In the genomic region with DNA sequence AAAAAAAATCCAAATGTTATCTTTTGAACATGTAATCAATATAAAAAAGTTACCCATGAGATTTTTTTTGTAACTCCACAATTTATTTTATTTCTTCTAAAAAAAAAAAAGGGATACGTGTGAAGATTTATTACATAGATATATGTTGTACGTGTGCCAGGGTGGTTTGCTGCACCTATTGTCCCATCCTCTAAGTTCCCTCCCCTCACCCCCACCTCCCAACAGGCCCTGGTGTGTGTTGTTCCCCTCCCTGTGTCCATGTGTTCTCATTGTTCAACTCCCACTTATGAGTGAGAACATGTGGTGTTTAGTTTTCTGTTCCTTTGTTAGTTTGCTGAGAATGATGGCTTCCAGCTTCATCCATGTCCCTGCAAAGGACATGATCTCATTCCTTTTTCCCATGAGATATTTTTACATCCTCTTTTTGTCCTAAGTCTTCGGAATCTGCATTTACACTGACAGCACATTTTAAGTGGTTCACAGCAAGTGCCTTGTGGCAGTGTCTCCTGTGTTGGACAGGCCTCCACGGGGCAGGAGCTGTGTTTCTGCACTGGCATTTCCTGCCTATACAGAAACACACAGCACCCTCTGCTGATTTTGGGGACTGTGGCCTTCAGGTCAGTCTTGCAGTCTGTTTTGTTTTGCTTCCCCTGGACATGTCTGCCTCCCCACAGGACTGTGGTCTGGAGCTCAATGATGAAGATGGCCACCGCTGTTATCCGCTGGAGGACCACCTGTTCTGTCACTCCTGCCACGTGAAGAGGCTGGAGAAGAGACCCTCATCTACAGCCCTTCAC, we compare ENCODE assay signal across 9 cellular contexts. TPM values are rescaled to one million over a fixed set of nuclear protein-coding genes. Genes with fewer than 3 reads are reported as not detected.
DNase-seq lines count a peak whose midpoint lies in the region; ATAC-seq and TF ChIP-seq lines count a peak whose summit lies in the region.
"Had no signal": no experiment of that assay in that cellular context is flagged by ENCODE, and none has a peak within 500 bp of the region (broad histone marks: within the 10 kb centered on the region; RNA-seq: fewer than 3 reads in every experiment).

No MANE protein-coding gene starts in this region.

- H3K79me2 ChIP-seq in GM23248 (ENCODE audit: insufficient read depth), result no peaks in the 10 kb centered on the region

- H3K27ac ChIP-seq in GM23248 (peak overlapping the region; percentile 29; the same call in 1 of the 2 replicates), heart right ventricle (peak overlapping the region; percentile 53 to 88 (median 78)), gastrocnemius medialis (peak overlapping the region; percentile 94 to 95 (median 94))

- POLR2A ChIA-PET in activated CD4-positive, alpha-beta memory T cell treated with anti-CD3 and anti-CD28 coated beads for 36 hours (lab: Charles Lee), result interaction anchor here (0.6 to 1.0 kb wide), 3 partner anchors 12 to 171 kb away, joined by 3 to 4 read pairs (median 3); partner anchors contain the start of gene SACM1L

- TF ChIP-seq CTCF in heart right ventricle (IDR thresholded peaks at IDR 0.05) (no peak), gastrocnemius medialis (IDR thresholded peaks at IDR 0.05 in 4 of 5, conservative IDR thresholded peaks at IDR 0.05 in 1 of 5) (no peak), GM20000 (IDR thresholded peaks at IDR 0.05; ENCODE audit: extremely low read depth, missing control alignments) (no peak)

- H3K4me1 Mint-ChIP-seq in activated CD4-positive, alpha-beta memory T cell treated with anti-CD3 and anti-CD28 coated beads for 36 hours (ENCODE audit: low read depth), result peaks cover 23% of the 10 kb centered on the region

- CTCF ChIA-PET in activated CD4-positive, alpha-beta memory T cell treated with anti-CD3 and anti-CD28 coated beads for 36 hours (lab: Charles Lee), result interaction anchor here (1.1 to 1.3 kb wide), 2 partner anchors 16 to 17 kb away, joined by 4 to 5 read pairs; no protein-coding TSS in a partner anchor

- ATAC-seq in heart right ventricle (peak; percentile 11 to 63 (median 50)), gastrocnemius medialis (peak in 1 of 2 donors; percentile 31), HG03520 (IDR thresholded peaks at IDR 0.05; ENCODE audit: unreplicated experiment) (no peak)

- peaks cover 3% of the 10 kb centered on the region for H3F3A ChIP-seq in GM23248 (ENCODE audit: insufficient read depth)

- H3K4me1 ChIP-seq in GM23248 (ENCODE audit: insufficient read depth) (peaks cover 16% of the 10 kb centered on the region), heart right ventricle (peaks cover 9 to 52% (median 33%) of the 10 kb centered on the region in 9 donors), gastrocnemius medialis (peaks cover 27 to 34% of the 10 kb centered on the region in 2 donors)

- DNase-seq in GM23248 (no peak), heart right ventricle (no peak), gastrocnemius medialis (no peak), GM20000 (ENCODE audit: low spot score) (no peak), GOT3 (lab: John Stamatoyannopoulos, UW) (no peak), NCI-H187 (lab: John Stamatoyannopoulos, UW) (no peak)
- DNase-seq in activated CD4-positive, alpha-beta memory T cell treated with anti-CD3 and anti-CD28 coated beads for 36 hours, result no peak
- DNase-seq: amniotic stem cell had no signal

- H2AFZ ChIP-seq in GM23248, result no peak overlapping the region

- no peaks in the 10 kb centered on the region for H3K9me3 ChIP-seq in GM23248 (ENCODE audit: low read depth)
- no peaks in the 10 kb centered on the region for H3K9me3 ChIP-seq in heart right ventricle
- H3K9me3 ChIP-seq in gastrocnemius medialis, result no peaks in the 10 kb centered on the region

- H3K27me3 Mint-ChIP-seq in activated CD4-positive, alpha-beta memory T cell treated with anti-CD3 and anti-CD28 coated beads for 36 hours, result no peaks in the 10 kb centered on the region

- no peak overlapping the region for H3K4me3 ChIP-seq in GM23248
- peak overlapping the region in 1 of 10 donors; percentile 0 for H3K4me3 ChIP-seq in heart right ventricle
- H3K4me3 ChIP-seq in gastrocnemius medialis, result peak overlapping the region in 2 of 4 donors; percentile 0 to 13

- peak overlapping the region; percentile 93 for H3K27ac Mint-ChIP-seq in activated CD4-positive, alpha-beta memory T cell treated with anti-CD3 and anti-CD28 coated beads for 36 hours

- peaks cover 5% of the 10 kb centered on the region; the same call in 1 of the 2 replicates for H3K36me3 ChIP-seq in GM23248 (ENCODE audit: low read depth)
- peaks cover 0 to 93% (median 13%) of the 10 kb centered on the region in 9 donors for H3K36me3 ChIP-seq in heart right ventricle
- H3K36me3 ChIP-seq in gastrocnemius medialis, result peaks cover 0 to 56% of the 10 kb centered on the region in 2 donors

- H4K20me1 ChIP-seq in GM23248 (ENCODE audit: insufficient read depth), result no peaks in the 10 kb centered on the region

- peak overlapping the region; percentile 67 for H3K4me3 Mint-ChIP-seq in activated CD4-positive, alpha-beta memory T cell treated with anti-CD3 and anti-CD28 coated beads for 36 hours

- no peaks in the 10 kb centered on the region for H3K9me3 Mint-ChIP-seq in activated CD4-positive, alpha-beta memory T cell treated with anti-CD3 and anti-CD28 coated beads for 36 hours

- H3K4me2 ChIP-seq in GM23248 (ENCODE audit: unreplicated experiment), result no peak overlapping the region

- H3K9ac ChIP-seq in GM23248, result 0 out of 2 replicates have a peak overlapping the region, but pooled peaks have one; percentile 16

- no peaks in the 10 kb centered on the region for H3K27me3 ChIP-seq in GM23248 (replicated peaks; ENCODE audit: insufficient read depth)
- H3K27me3 ChIP-seq in heart right ventricle, result no peaks in the 10 kb centered on the region
- H3K27me3 ChIP-seq in gastrocnemius medialis, result no peaks in the 10 kb centered on the region

- in situ Hi-C loops in GM23248 (cut with MboI), result no loop called here
- in situ Hi-C loops in gastrocnemius medialis (cut with MboI; ENCODE audit: low sequenced_read_pairs in 4 of 4), result no loop called here

- WGBS in GM23248 (ENCODE audit: low coverage in 1 of 2, low lambda C conversion rate in 2 of 2, missing lambda C conversion rate in 2 of 2), 2 experiments, result 62 to 64% methylated on average over 7 of the region's 7 CpGs
- 43 to 54% methylated on average over 7 of the region's 7 CpGs for WGBS in heart right ventricle, 2 donors

- H3K9me2 ChIP-seq in GM23248 (ENCODE audit: insufficient read depth), result no peaks in the 10 kb centered on the region

- TF ChIP-seq POLR2A in gastrocnemius medialis (IDR thresholded peaks at IDR 0.05), result no peak

- intact Hi-C loops in activated CD4-positive, alpha-beta memory T cell treated with anti-CD3 and anti-CD28 coated beads for 36 hours (cut with micrococcal nuclease), result no loop called here
- intact Hi-C loops in heart right ventricle (cut with DNase I), result no loop called here
- intact Hi-C loops in gastrocnemius medialis (cut with DNase I; ENCODE audit: low total_unique reads), result no loop called here

- peaks cover 23% of the 10 kb centered on the region for H3K36me3 Mint-ChIP-seq in activated CD4-positive, alpha-beta memory T cell treated with anti-CD3 and anti-CD28 coated beads for 36 hours

RNA-seq across cellular contexts. Expression of gene SACM1L, which starts 12.8 kb away (rescaled TPM):
- total RNA-seq in GM23248 (2014; rRNA removed; shearing (Covaris generic)), result 33.9 and 41.7 TPM in 2 replicates
- polyA plus RNA-seq in GM23248 (2016; fragmentation: Nextera tagmentation; extraction: Ambion mirVana) (30.6 and 33.6 TPM in 2 replicates), heart right ventricle (10 to 100 TPM; 15.4 to 27.5 TPM)
- total RNA-seq in activated CD4-positive, alpha-beta memory T cell treated with anti-CD3 and anti-CD28 coated beads for 36 hours, result 10 to 100 TPM; 64.3 to 71.2 TPM
- total RNA-seq in heart right ventricle (10 to 100 TPM; 22.2 to 28.7 (median 23.6) TPM), gastrocnemius medialis (10 to 100 TPM in 2 of 4 donors, 1 to 10 TPM in 2; 7.7 to 28.7 (median 9.1) TPM)

Comparison
In these comparisons a context has a peak if more than half of its experiments do, and no peak if none do; other contexts are left out.
1. H3K27ac ChIP-seq: peak in every context shown above with its lines; median percentile 94 in gastrocnemius medialis; 78 in heart right ventricle; 29 in GM23248.